22 cellular contexts compared by ENCODE assay signal in the genomic region with DNA sequence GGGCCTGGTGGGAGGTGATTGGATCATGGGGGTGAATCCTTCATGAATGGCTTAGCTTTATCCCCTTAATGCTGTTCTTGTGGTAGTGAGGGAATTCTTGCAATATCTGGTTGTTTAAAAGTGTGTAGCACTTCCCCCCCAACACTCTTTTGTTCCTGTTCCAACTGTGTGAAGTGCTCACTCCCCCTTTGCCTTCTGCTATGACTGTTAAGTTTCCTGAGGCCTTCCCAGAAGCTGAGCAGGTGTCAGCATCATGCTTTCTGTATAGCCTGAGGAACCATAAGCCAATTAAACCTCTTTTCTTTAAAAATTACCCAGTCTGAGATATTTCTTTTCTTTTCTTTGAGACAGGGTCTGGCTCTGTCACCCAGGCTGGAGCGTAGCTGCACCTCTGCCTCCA.
DNase-seq lines count a peak whose midpoint lies in the region; ATAC-seq, FAIRE-seq and TF ChIP-seq lines count a peak whose summit lies in the region.
"Had no signal": no experiment of that assay in that cellular context is flagged by ENCODE, and none has a peak within 500 bp of the region (broad histone marks: within the 10 kb centered on the region; RNA-seq: fewer than 3 reads in every experiment).

No MANE protein-coding gene starts in this region.

- H3K4me1 Mint-ChIP-seq in activated naive CD4-positive, alpha-beta T cell treated with anti-CD3 and anti-CD28 coated beads for 36 hours (ENCODE audit: low read depth): peaks cover 5% of the 10 kb centered on the region
- no peaks in the 10 kb centered on the region for H3K4me1 Mint-ChIP-seq in CD8-positive, alpha-beta T cell (ENCODE audit: low read depth)
- H3K4me1 Mint-ChIP-seq: CD8-positive, alpha-beta memory T cell had no signal

- H3K27ac ChIP-seq in neuronal stem cell (replicated peaks; ENCODE audit: low read length): no peak overlapping the region
- H3K27ac ChIP-seq in CD8-positive, alpha-beta T cell (ENCODE audit: low read depth, low read length): no peak overlapping the region
- H3K27ac ChIP-seq: 22Rv1, A549 had no signal

- no peaks in the 10 kb centered on the region for H3K9me3 ChIP-seq in neuronal stem cell (replicated peaks in 1 of 2; ENCODE audit: control insufficient read depth in 2 of 2, insufficient read depth in 1 of 2, low read depth in 1 of 2, low read length in 2 of 2)
- no peaks in the 10 kb centered on the region for H3K9me3 ChIP-seq in CD8-positive, alpha-beta T cell (ENCODE audit: low read length)
- H3K9me3 ChIP-seq: A549 had no signal

- no peaks in the 10 kb centered on the region for H3K27me3 ChIP-seq in neuronal stem cell (ENCODE audit: control insufficient read depth in 3 of 3, insufficient read depth in 3 of 3, low read depth in 1 of 3, low read length in 3 of 3)
- no peaks in the 10 kb centered on the region for H3K27me3 ChIP-seq in CD8-positive, alpha-beta T cell (ENCODE audit: insufficient read depth, low read length)

- H3K79me1 ChIP-seq in neuronal stem cell (ENCODE audit: low read depth, low read length): no peaks in the 10 kb centered on the region

- no peak overlapping the region for H3K4me2 ChIP-seq in neuronal stem cell (ENCODE audit: insufficient read depth, low read length, poor library complexity, severe bottlenecking)
- H3K4me2 ChIP-seq: A549, GM23338 had no signal

- intact Hi-C loops in activated naive CD4-positive, alpha-beta T cell treated with anti-CD3 and anti-CD28 coated beads for 36 hours (cut with micrococcal nuclease): no loop called here
- intact Hi-C loops in CD8-positive, alpha-beta T cell (cut with DNase I, micrococcal nuclease): no loop called here

- peak; percentile 25 for DNase-seq in activated naive CD4-positive, alpha-beta T cell treated with anti-CD3 and anti-CD28 coated beads for 36 hours
- DNase-seq in activated naive CD4-positive, alpha-beta T cell (lab: John Stamatoyannopoulos, UW): no peak
- DNase-seq in D721Med (ENCODE audit: insufficient read length, low spot score): no peak
- DNase-seq in NCI-H82 treated with DMSO at 0.1 percent for 48 hours (lab: John Stamatoyannopoulos, UW; ENCODE audit: unreplicated experiment): peak; percentile 83
- no peak for DNase-seq in neuronal stem cell (ENCODE audit: low spot score)
- DNase-seq in glomerular visceral epithelial cell (ENCODE audit: extremely low spot score): no peak
- DNase-seq in HEK293T (ENCODE audit: extremely low spot score): no peak
- DNase-seq in CD8-positive, alpha-beta T cell: no peak
- DNase-seq: AML-193; CD8-positive, alpha-beta memory T cell; COR-L47; GDM1; HCEC 1CT; HFFc6; IMR-90 had no signal

- peaks cover 11% of the 10 kb centered on the region for H3K27me3 Mint-ChIP-seq in activated naive CD4-positive, alpha-beta T cell treated with anti-CD3 and anti-CD28 coated beads for 36 hours (ENCODE audit: low read depth)
- peaks cover 8% of the 10 kb centered on the region for H3K27me3 Mint-ChIP-seq in CD8-positive, alpha-beta T cell (ENCODE audit: low read depth)

- H3K18ac ChIP-seq in neuronal stem cell (ENCODE audit: low read length): no peak overlapping the region

- peak; percentile 87 for FAIRE-seq in D721Med (lab: Jason Lieb, UNC)
- FAIRE-seq: A549, GM12892, GM18507, H54, HTR-8/SVneo had no signal

- no peak overlapping the region for H3K4me3 Mint-ChIP-seq in activated naive CD4-positive, alpha-beta T cell treated with anti-CD3 and anti-CD28 coated beads for 36 hours
- no peak overlapping the region for H3K4me3 Mint-ChIP-seq in CD8-positive, alpha-beta T cell
- H3K4me3 Mint-ChIP-seq: CD8-positive, alpha-beta memory T cell; GM23338; HFFc6 had no signal

- POLR2A ChIA-PET in HEK293T (lab: Yijun Ruan, JAX): no interaction called here
- POLR2A ChIA-PET in CD8-positive, alpha-beta T cell (lab: Charles Lee): no interaction called here

- no peak overlapping the region for H3K9ac ChIP-seq in neuronal stem cell (ENCODE audit: low read depth, low read length, poor library complexity)

- no peaks in the 10 kb centered on the region for H3K9me3 Mint-ChIP-seq in activated naive CD4-positive, alpha-beta T cell treated with anti-CD3 and anti-CD28 coated beads for 36 hours
- no peaks in the 10 kb centered on the region for H3K9me3 Mint-ChIP-seq in CD8-positive, alpha-beta T cell
- H3K9me3 Mint-ChIP-seq: GM23338, HFFc6 had no signal

- no peaks in the 10 kb centered on the region for H3K36me3 ChIP-seq in neuronal stem cell (replicated peaks in 1 of 2; ENCODE audit: control insufficient read depth in 2 of 2, insufficient read depth in 2 of 2, low read length in 2 of 2)
- no peaks in the 10 kb centered on the region for H3K36me3 ChIP-seq in CD8-positive, alpha-beta T cell (ENCODE audit: insufficient read depth, low read length)

- H2AFZ ChIP-seq in neuronal stem cell (ENCODE audit: low read length): peak overlapping the region; percentile 13
- H2AFZ ChIP-seq: GM23338 had no signal

- H3K23ac ChIP-seq in neuronal stem cell (ENCODE audit: low read depth, low read length, poor library complexity): no peak overlapping the region

- H3K27ac Mint-ChIP-seq in activated naive CD4-positive, alpha-beta T cell treated with anti-CD3 and anti-CD28 coated beads for 36 hours: no peak overlapping the region
- no peak overlapping the region for H3K27ac Mint-ChIP-seq in CD8-positive, alpha-beta T cell
- H3K27ac Mint-ChIP-seq: CD8-positive, alpha-beta memory T cell; GM23338; HFFc6 had no signal

- peaks cover 0 to 2% of the 10 kb centered on the region in 2 donors for H3K4me1 ChIP-seq in neuronal stem cell (ENCODE audit: control insufficient read depth in 2 of 2, insufficient read depth in 1 of 2, low read depth in 1 of 2, low read length in 2 of 2)
- no peaks in the 10 kb centered on the region for H3K4me1 ChIP-seq in CD8-positive, alpha-beta T cell (ENCODE audit: insufficient read depth, low read length)
- H3K4me1 ChIP-seq: A549 had no signal

- no peak overlapping the region for H2BK15ac ChIP-seq in neuronal stem cell (ENCODE audit: low read length)

- no peak for ATAC-seq in CD8-positive, alpha-beta T cell
- ATAC-seq: A549, GM23338 had no signal

- no peak overlapping the region for H2BK12ac ChIP-seq in neuronal stem cell (ENCODE audit: low read length)

- no peak overlapping the region for H3K4me3 ChIP-seq in neuronal stem cell (ENCODE audit: low read length in 2 of 2)
- H3K4me3 ChIP-seq in CD8-positive, alpha-beta T cell (ENCODE audit: low read depth, low read length): no peak overlapping the region
- H3K4me3 ChIP-seq: A549, GM23338 had no signal

- WGBS in neuronal stem cell (ENCODE audit: extremely low coverage in 2 of 2, insufficient read length in 2 of 2, insufficient replicate concordance in 1 of 2), 2 donors: no CpG with 5 or more reads among the region's 1 CpG

- CTCF ChIA-PET in activated naive CD4-positive, alpha-beta T cell treated with anti-CD3 and anti-CD28 coated beads for 36 hours (lab: Charles Lee): no interaction called here
- CTCF ChIA-PET in HEK293T (lab: Yijun Ruan, JAX): interaction anchor here (0.7 kb wide), 1 partner anchor 489 kb away, joined by 3 read pairs; no protein-coding TSS in a partner anchor
- CTCF ChIA-PET in CD8-positive, alpha-beta T cell (lab: Charles Lee): no interaction called here

- no peaks in the 10 kb centered on the region for H3K36me3 Mint-ChIP-seq in activated naive CD4-positive, alpha-beta T cell treated with anti-CD3 and anti-CD28 coated beads for 36 hours (ENCODE audit: low read depth)
- H3K36me3 Mint-ChIP-seq in CD8-positive, alpha-beta T cell: no peaks in the 10 kb centered on the region
- H3K36me3 Mint-ChIP-seq: CD8-positive, alpha-beta memory T cell had no signal

- H4K91ac ChIP-seq in neuronal stem cell (ENCODE audit: low read depth, low read length, poor library complexity): no peak overlapping the region

- no peak overlapping the region for H4K8ac ChIP-seq in neuronal stem cell (ENCODE audit: low read depth, low read length)

- H3K4ac ChIP-seq in neuronal stem cell (ENCODE audit: low read length): no peak overlapping the region

- TF ChIP-seq CTCF in D721Med (IDR thresholded peaks at IDR 0.05; ENCODE audit: insufficient read depth, missing control alignments): no peak
- TF ChIP-seq CTCF in CD8-positive, alpha-beta T cell (IDR thresholded peaks at IDR 0.05): no peak

- no peak overlapping the region for H2BK120ac ChIP-seq in neuronal stem cell (ENCODE audit: low read depth, low read length)

- no peak overlapping the region for H2BK5ac ChIP-seq in neuronal stem cell (ENCODE audit: low read length)

- H2AK5ac ChIP-seq in neuronal stem cell (ENCODE audit: low read depth, low read length): no peak overlapping the region

- no peak overlapping the region for H3K14ac ChIP-seq in neuronal stem cell (ENCODE audit: low read length)

TF ChIP-seq in HEK293T, 16 proteins besides CTCF, POLR2A, EP300 and RAD21:
- TF ChIP-seq FOXM1 (IDR thresholded peaks at IDR 0.05; ENCODE audit: borderline replicate concordance): no peak
- no peak for TF ChIP-seq CTBP1 (IDR thresholded peaks at IDR 0.05; ENCODE audit: borderline replicate concordance)
- TF ChIP-seq NFRKB (IDR thresholded peaks at IDR 0.05): no peak
- no peak for TF ChIP-seq L3MBTL2 (conservative IDR thresholded peaks at IDR 0.05)
- no peak for TF ChIP-seq FOXK2 (IDR thresholded peaks at IDR 0.05)
- no peak for TF ChIP-seq LEF1 (IDR thresholded peaks at IDR 0.05; ENCODE audit: borderline replicate concordance)
- no peak for TF ChIP-seq HDGF (IDR thresholded peaks at IDR 0.05; ENCODE audit: borderline replicate concordance)
- TF ChIP-seq ELF4 (IDR thresholded peaks at IDR 0.05): no peak
- no peak for TF ChIP-seq SUZ12 (IDR thresholded peaks at IDR 0.05)
- TF ChIP-seq ARNT (IDR thresholded peaks at IDR 0.05): no peak

Comparison
In these comparisons a context has a peak if more than half of its experiments do, and no peak if none do; other contexts are left out.
1. DNase-seq: peak in activated naive CD4-positive, alpha-beta T cell treated with anti-CD3 and anti-CD28 coated beads for 36 hours (single experiment) and NCI-H82 treated with DMSO at 0.1 percent for 48 hours (single experiment); none in activated naive CD4-positive, alpha-beta T cell (0 of 4), D721Med (single experiment), neuronal stem cell (single experiment), glomerular visceral epithelial cell (single experiment), HEK293T (single experiment) and CD8-positive, alpha-beta T cell (0 of 7).